Comparison of ENCODE assay signal across 14 cellular contexts in genomic region chr11:20754957-20755356, GRCh38.
DNase-seq lines count a peak whose midpoint lies in the region; ATAC-seq and TF ChIP-seq lines count a peak whose summit lies in the region.
"Had no signal": no experiment of that assay in that cellular context is flagged by ENCODE, and none has a peak within 500 bp of the region (broad histone marks: within the 10 kb centered on the region; RNA-seq: fewer than 3 reads in every experiment).

No MANE protein-coding gene starts in this region.

- BruUV-seq in mammary epithelial cell (replicated peaks; lab: Mats Ljungman, UMichigan), result no TSS peak
- no TSS peak for BruUV-seq in MCF 10A (replicated peaks; lab: Mats Ljungman, UMichigan)

- H4K20me1 ChIP-seq in mammary epithelial cell (ENCODE audit: insufficient read depth, low read length) (no peaks in the 10 kb centered on the region), MM.1S (ENCODE audit: insufficient read depth, low read length) (no peaks in the 10 kb centered on the region)
- H4K20me1 ChIP-seq: BLaER1 had no signal

- H3K9me3 Mint-ChIP-seq in MCF 10A (ENCODE audit: unreplicated experiment), result peaks cover 28% of the 10 kb centered on the region
- H3K9me3 Mint-ChIP-seq: neural crest cell had no signal

- H3K4me3 ChIP-seq in mammary epithelial cell (replicated peaks in 1 of 3; ENCODE audit: insufficient read depth in 1 of 3, low read depth in 2 of 3, low read length in 3 of 3) (no peak overlapping the region), MM.1S (ENCODE audit: low read length) (no peak overlapping the region)
- no peak overlapping the region for H3K4me3 ChIP-seq in effector memory CD4-positive, alpha-beta T cell (ENCODE audit: insufficient read depth, low read depth, low read length, poor library complexity, severe bottlenecking)
- H3K4me3 ChIP-seq: BLaER1 had no signal

- H3K9me2 ChIP-seq in MM.1S (replicated peaks; ENCODE audit: insufficient read depth, low read length), result no peaks in the 10 kb centered on the region

- CTCF ChIA-PET in mammary epithelial cell (lab: Charles Lee; ENCODE audit: low non-redundant PET) (no interaction called here), MCF 10A (lab: Yijun Ruan, JAX) (interaction anchor here (0.6 to 1.0 kb wide), 4 partner anchors 40 to 1237 kb away, joined by 3 to 7 read pairs (median 6); no protein-coding TSS in a partner anchor)

- H3K4me1 ChIP-seq in mammary epithelial cell (ENCODE audit: insufficient read depth, low read length) (no peaks in the 10 kb centered on the region), MM.1S (ENCODE audit: low read length) (no peaks in the 10 kb centered on the region)
- H3K4me1 ChIP-seq in effector memory CD4-positive, alpha-beta T cell (ENCODE audit: control insufficient read depth, insufficient read depth, low read length, poor library complexity, severe bottlenecking), result no peaks in the 10 kb centered on the region
- H3K4me1 ChIP-seq: BLaER1 had no signal

- dilution Hi-C loops in mammary epithelial cell (cut with HindIII; ENCODE audit: low sequenced_read_pairs), result no loop called here

- H2AFZ ChIP-seq in mammary epithelial cell (ENCODE audit: low read depth, low read length) (no peak overlapping the region), MM.1S (ENCODE audit: low read length) (no peak overlapping the region)

- no peak overlapping the region for H3K27ac ChIP-seq in mammary epithelial cell (ENCODE audit: insufficient read depth, low read depth, low read length)
- no peak overlapping the region for H3K27ac ChIP-seq in MM.1S (ENCODE audit: low read length)
- H3K27ac ChIP-seq in effector memory CD4-positive, alpha-beta T cell (ENCODE audit: insufficient read depth, low read length, poor library complexity, severe bottlenecking), result no peak overlapping the region
- H3K27ac ChIP-seq: BLaER1 had no signal

- H3K79me2 ChIP-seq in mammary epithelial cell (ENCODE audit: insufficient read depth, low read length), result no peaks in the 10 kb centered on the region
- no peaks in the 10 kb centered on the region for H3K79me2 ChIP-seq in MM.1S (ENCODE audit: low read length)

- TF ChIP-seq CTCF in mammary epithelial cell (conservative IDR thresholded peaks at IDR 0.05 in 1 of 2, IDR thresholded peaks at IDR 0.05 in 1 of 2; ENCODE audit: extremely low read depth in 1 of 2, insufficient read depth in 1 of 2, low read depth in 1 of 2, low read length in 2 of 2) (no peak), MCF 10A (IDR thresholded peaks at IDR 0.05; ENCODE audit: unreplicated experiment) (no peak), MM.1S (IDR thresholded peaks at IDR 0.05; ENCODE audit: low read length) (peak; percentile 15)

- H3K9ac ChIP-seq in mammary epithelial cell (ENCODE audit: insufficient read depth, low read length) (no peak overlapping the region), MM.1S (ENCODE audit: low read length) (no peak overlapping the region)
- H3K9ac ChIP-seq: BLaER1 had no signal

- H3K27me3 ChIP-seq in mammary epithelial cell (ENCODE audit: insufficient read depth, low read length), result no peaks in the 10 kb centered on the region
- H3K27me3 ChIP-seq in MM.1S (replicated peaks; ENCODE audit: insufficient read depth, low read length), result no peaks in the 10 kb centered on the region
- no peaks in the 10 kb centered on the region for H3K27me3 ChIP-seq in effector memory CD4-positive, alpha-beta T cell (replicated peaks; ENCODE audit: control insufficient read depth, insufficient read depth, low read length, poor library complexity, severe bottlenecking)
- H3K27me3 ChIP-seq: BLaER1 had no signal

- H3K36me3 ChIP-seq in mammary epithelial cell (ENCODE audit: insufficient read depth, low read length) (no peaks in the 10 kb centered on the region), MM.1S (replicated peaks; ENCODE audit: insufficient read depth, low read length) (no peaks in the 10 kb centered on the region)
- no peaks in the 10 kb centered on the region for H3K36me3 ChIP-seq in effector memory CD4-positive, alpha-beta T cell (ENCODE audit: control insufficient read depth, insufficient read depth, low read length)
- H3K36me3 ChIP-seq: BLaER1 had no signal

- POLR2A ChIA-PET in MCF 10A (lab: Yijun Ruan, JAX), result no interaction called here

- no peaks in the 10 kb centered on the region for H3K9me3 ChIP-seq in mammary epithelial cell (replicated peaks; ENCODE audit: insufficient read depth, low read length)
- no peaks in the 10 kb centered on the region for H3K9me3 ChIP-seq in MM.1S (replicated peaks; ENCODE audit: insufficient read depth, low read length)
- H3K9me3 ChIP-seq in effector memory CD4-positive, alpha-beta T cell (ENCODE audit: control insufficient read depth, low read length), result no peaks in the 10 kb centered on the region
- H3K9me3 ChIP-seq: BLaER1 had no signal

- no peak overlapping the region for H3K27ac Mint-ChIP-seq in MCF 10A (ENCODE audit: low read depth, unreplicated experiment)
- H3K27ac Mint-ChIP-seq: IgD-negative memory B cell had no signal

- H3K4me3 Mint-ChIP-seq in MCF 10A (ENCODE audit: unreplicated experiment), result no peak overlapping the region
- H3K4me3 Mint-ChIP-seq: IgD-negative memory B cell, neural crest cell had no signal

- H3K36me3 Mint-ChIP-seq in MCF 10A (ENCODE audit: insufficient read depth, unreplicated experiment), result no peaks in the 10 kb centered on the region

- 18% methylated on average over 6 of the region's 6 CpGs for WGBS in mammary epithelial cell (ENCODE audit: low coverage, missing lambda C conversion rate)

- H3F3A ChIP-seq in MM.1S (ENCODE audit: insufficient read depth, low read length), result no peaks in the 10 kb centered on the region

- H3K4me2 ChIP-seq in mammary epithelial cell (ENCODE audit: insufficient read depth, low read depth, low read length) (no peak overlapping the region), MM.1S (ENCODE audit: low read depth, low read length) (no peak overlapping the region)
- H3K4me2 ChIP-seq: BLaER1 had no signal

- intact Hi-C loops in mammary epithelial cell (cut with micrococcal nuclease) (no loop called here), MCF 10A (cut with micrococcal nuclease) (no loop called here)

- no peaks in the 10 kb centered on the region for H3K4me1 Mint-ChIP-seq in MCF 10A (ENCODE audit: insufficient read depth, unreplicated experiment)
- H3K4me1 Mint-ChIP-seq: IgD-negative memory B cell, neural crest cell had no signal

- no peak for ATAC-seq in GM19324 (IDR thresholded peaks at IDR 0.05; ENCODE audit: low FRiP score, unreplicated experiment)

- peak; percentile 16 for DNase-seq in mammary epithelial cell
- no peak for DNase-seq in MCF 10A (ENCODE audit: unreplicated experiment)
- DNase-seq in MM.1S, result no peak
- peak; percentile 38 for DNase-seq in SW480 (ENCODE audit: low spot score)
- no peak for DNase-seq in GM19238 (ENCODE audit: insufficient read length, low spot score)
- no peak for DNase-seq in effector memory CD4-positive, alpha-beta T cell
- no peak for DNase-seq in mucosa of gallbladder (ENCODE audit: low spot score)
- DNase-seq: activated CD4-positive, CD25-positive, alpha-beta regulatory T cell; activated gamma-delta T cell; central memory CD4-positive, alpha-beta T cell had no signal

- no peaks in the 10 kb centered on the region for H3K27me3 Mint-ChIP-seq in MCF 10A (ENCODE audit: insufficient read depth, unreplicated experiment)
- H3K27me3 Mint-ChIP-seq: IgD-negative memory B cell had no signal

- in situ Hi-C loops in mammary epithelial cell (cut with MboI; ENCODE audit: low sequenced_read_pairs in 2 of 2), result no loop called here

Comparison
In these comparisons a context has a peak if more than half of its experiments do, and no peak if none do; other contexts are left out.
1. DNase-seq: peak in mammary epithelial cell (single experiment) and SW480 (single experiment); none in MCF 10A (single experiment), MM.1S (single experiment), GM19238 (single experiment), effector memory CD4-positive, alpha-beta T cell (0 of 3) and mucosa of gallbladder (single experiment).